ENCODE assay signal across 12 cellular contexts in the genomic region with DNA sequence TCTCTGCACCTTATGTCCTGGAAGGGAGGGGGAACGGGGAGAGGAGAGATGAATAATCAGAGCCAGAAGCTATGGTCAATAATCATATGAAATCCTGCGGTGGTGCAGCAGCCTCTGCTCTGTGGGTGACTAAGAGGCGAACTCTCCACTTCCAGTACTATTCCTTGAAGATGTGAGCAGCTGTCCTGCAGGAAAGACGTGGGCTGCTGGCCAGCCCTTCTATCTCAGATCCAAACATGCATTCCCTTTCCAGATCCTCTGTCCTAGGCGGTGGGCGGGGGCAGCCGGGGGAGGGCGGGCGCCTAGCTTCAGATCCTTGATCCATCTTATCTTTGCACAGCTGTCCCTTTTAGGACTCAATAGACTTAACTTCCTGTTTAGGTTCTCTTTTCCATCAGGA.
DNase-seq lines count a peak whose midpoint lies in the region; ATAC-seq and TF ChIP-seq lines count a peak whose summit lies in the region.
"Had no signal": no experiment of that assay in that cellular context is flagged by ENCODE, and none has a peak within 500 bp of the region (broad histone marks: within the 10 kb centered on the region; RNA-seq: fewer than 3 reads in every experiment).

No MANE protein-coding gene starts in this region.

- no peaks in the 10 kb centered on the region for H3K9me3 ChIP-seq in muscle layer of duodenum (ENCODE audit: control insufficient read depth in 1 of 2, low read length in 2 of 2)

- DNase-seq in AG20443 (ENCODE audit: low spot score) = peak; percentile 56
- DNase-seq in NCI-H510A treated with DMSO at 0.1 percent for 48 hours (lab: John Stamatoyannopoulos, UW) = peak; percentile 73
- peak; percentile 59 for DNase-seq in epithelial cell of esophagus (ENCODE audit: low read depth)
- DNase-seq in stimulated activated CD4-positive, alpha-beta T cell treated with anti-CD3 and anti-CD28 coated beads, Interleukin-12 subunit alpha, Interleukin-12 subunit beta, amount 100 ng/mL, for 4 hours = no peak
- no peak for DNase-seq in NCI-H2227 treated with DMSO at 0.1 percent for 48 hours (lab: John Stamatoyannopoulos, UW)
- DNase-seq: activated naive CD8-positive, alpha-beta T cell treated with anti-CD3 and anti-CD28 coated beads, Interleukin-2, amount 50 U/mL, for 24 hours; midbrain; T-helper 2 cell had no signal

- peak overlapping the region; percentile 58 for H3K27ac ChIP-seq in muscle layer of duodenum (ENCODE audit: low read length)
- H3K27ac ChIP-seq: KMS-11 had no signal

- H3K27me3 ChIP-seq in muscle layer of duodenum (ENCODE audit: low read depth, low read length) = no peaks in the 10 kb centered on the region

- H3K4me1 ChIP-seq in muscle layer of duodenum (ENCODE audit: control insufficient read depth in 1 of 2, insufficient read depth in 2 of 2, low read length in 2 of 2) = peaks cover 0 to 6% of the 10 kb centered on the region in 2 donors

- no peak overlapping the region for H3K4me3 ChIP-seq in epithelial cell of esophagus (ENCODE audit: low read length)
- H3K4me3 ChIP-seq in muscle layer of duodenum (ENCODE audit: low read depth in 1 of 2, low read length in 2 of 2) = no peak overlapping the region

- H3K36me3 ChIP-seq in muscle layer of duodenum (ENCODE audit: control insufficient read depth in 1 of 2, insufficient read depth in 2 of 2, low read length in 2 of 2) = no peaks in the 10 kb centered on the region

- ATAC-seq in GM19397 (IDR thresholded peaks at IDR 0.05; ENCODE audit: unreplicated experiment) (no peak), GM21786 (IDR thresholded peaks at IDR 0.05; ENCODE audit: unreplicated experiment) (no peak)
- ATAC-seq: activated naive CD8-positive, alpha-beta T cell treated with anti-CD3 and anti-CD28 coated beads, Interleukin-2, amount 50 U/mL, for 24 hours had no signal

- no peak for TF ChIP-seq CTCF in epithelial cell of esophagus (IDR thresholded peaks at IDR 0.05; ENCODE audit: insufficient read depth, low read depth, low read length, missing control alignments)

Comparison
In these comparisons a context has a peak if more than half of its experiments do, and no peak if none do; other contexts are left out.
1. DNase-seq: peak in AG20443 (single experiment), NCI-H510A treated with DMSO at 0.1 percent for 48 hours (single experiment) and epithelial cell of esophagus (single experiment); none in stimulated activated CD4-positive, alpha-beta T cell treated with anti-CD3 and anti-CD28 coated beads, Interleukin-12 subunit alpha, Interleukin-12 subunit beta, amount 100 ng/mL, for 4 hours (single experiment) and NCI-H2227 treated with DMSO at 0.1 percent for 48 hours (single experiment).